8 cellular contexts compared by ENCODE assay signal in genomic region chr11:118907051-118907748, GRCh38. TPM values are rescaled to one million over a fixed set of nuclear protein-coding genes. Genes with fewer than 3 reads are reported as not detected.
DNase-seq lines count a peak whose midpoint lies in the region; ATAC-seq and TF ChIP-seq lines count a peak whose summit lies in the region.

No MANE protein-coding gene starts in this region.

- ATAC-seq in GM19397 (IDR thresholded peaks at IDR 0.05; ENCODE audit: unreplicated experiment) (peak; percentile 63), HG03025 (IDR thresholded peaks at IDR 0.05; ENCODE audit: low FRiP score, unreplicated experiment) (no peak)

- H3K9me3 ChIP-seq in BE2C: no peaks in the 10 kb centered on the region
- no peaks in the 10 kb centered on the region for H3K9me3 ChIP-seq in MG63
- H3K9me3 ChIP-seq in SU-DHL-6 (ENCODE audit: insufficient read depth, low read length): no peaks in the 10 kb centered on the region
- H3K9me3 ChIP-seq in left ventricle myocardium inferior (replicated peaks): no peaks in the 10 kb centered on the region

- H3K27ac ChIP-seq in SU-DHL-6 (ENCODE audit: low read depth, low read length): no peak overlapping the region
- peak overlapping the region; percentile 96 for H3K27ac ChIP-seq in left ventricle myocardium inferior (replicated peaks)
- peak overlapping the region; percentile 3 for H3K27ac ChIP-seq in rectal smooth muscle tissue (ENCODE audit: low read depth, low read length)

- TF ChIP-seq CTCF in BE2C (IDR thresholded peaks at IDR 0.05; ENCODE audit: low read depth, low read length) (peak; percentile 91), SU-DHL-6 (IDR thresholded peaks at IDR 0.05; ENCODE audit: insufficient read depth, low read length, poor library complexity, severe bottlenecking) (peak; percentile 82), left ventricle myocardium inferior (IDR thresholded peaks at IDR 0.05; ENCODE audit: borderline replicate concordance) (peak; percentile 92)

- H3K9me2 ChIP-seq in SU-DHL-6 (replicated peaks; ENCODE audit: insufficient read depth, low read length): no peaks in the 10 kb centered on the region

- H3K9ac ChIP-seq in SU-DHL-6 (ENCODE audit: low read length): no peak overlapping the region
- H3K9ac ChIP-seq in rectal smooth muscle tissue (ENCODE audit: low read length): no peak overlapping the region

- peaks cover 24% of the 10 kb centered on the region for H3K36me3 ChIP-seq in BE2C
- peaks cover 64% of the 10 kb centered on the region for H3K36me3 ChIP-seq in MG63
- H3K36me3 ChIP-seq in SU-DHL-6 (ENCODE audit: low read length): no peaks in the 10 kb centered on the region
- H3K36me3 ChIP-seq in left ventricle myocardium inferior: peaks cover 60% of the 10 kb centered on the region
- H3K36me3 ChIP-seq in rectal smooth muscle tissue (ENCODE audit: control insufficient read depth, insufficient read depth, low read length): peaks cover 19% of the 10 kb centered on the region

- intact Hi-C loops in left ventricle myocardium inferior (cut with micrococcal nuclease): loop anchor here (2.0 to 10.0 kb wide), 2 partner anchors 20 to 48 kb away; partner anchors contain the start of gene UPK2

- DNase-seq in BE2C: peak; percentile 86
- DNase-seq in MG63: peak; percentile 83
- peak; percentile 84 for DNase-seq in activated naive CD8-positive, alpha-beta T cell treated with anti-CD3 and anti-CD28 coated beads, Interleukin-2, amount 50 U/mL, for 16 hours (ENCODE audit: low read depth, low spot score)
- peak; percentile 81 for DNase-seq in left ventricle myocardium inferior

- no peaks in the 10 kb centered on the region for H4K20me1 ChIP-seq in SU-DHL-6 (ENCODE audit: low read depth, low read length)

- no peaks in the 10 kb centered on the region for H3K27me3 ChIP-seq in BE2C
- no peaks in the 10 kb centered on the region for H3K27me3 ChIP-seq in MG63
- no peaks in the 10 kb centered on the region for H3K27me3 ChIP-seq in SU-DHL-6 (ENCODE audit: low read length)
- no peaks in the 10 kb centered on the region for H3K27me3 ChIP-seq in left ventricle myocardium inferior (ENCODE audit: low read depth)
- H3K27me3 ChIP-seq in rectal smooth muscle tissue (ENCODE audit: control insufficient read depth, insufficient read depth, low read length): peaks cover 2% of the 10 kb centered on the region

- no peaks in the 10 kb centered on the region for H3K79me2 ChIP-seq in SU-DHL-6 (ENCODE audit: insufficient read depth, low read length)

- no peak overlapping the region for H2AFZ ChIP-seq in SU-DHL-6 (ENCODE audit: low read depth, low read length, severe bottlenecking)

- no peak overlapping the region for H3K4me2 ChIP-seq in SU-DHL-6 (ENCODE audit: low read depth, low read length, poor library complexity, severe bottlenecking)

- H3F3A ChIP-seq in SU-DHL-6 (ENCODE audit: insufficient read depth): no peaks in the 10 kb centered on the region

- H3K4me3 ChIP-seq in BE2C (ENCODE audit: low read depth, low read length): peak overlapping the region; percentile 41
- no peak overlapping the region for H3K4me3 ChIP-seq in MG63
- no peak overlapping the region for H3K4me3 ChIP-seq in SU-DHL-6 (ENCODE audit: insufficient read depth, low read length, poor library complexity, severe bottlenecking)
- H3K4me3 ChIP-seq in left ventricle myocardium inferior: no peak overlapping the region
- H3K4me3 ChIP-seq in rectal smooth muscle tissue (ENCODE audit: low read length): peak overlapping the region; percentile 8

- H3K4me1 ChIP-seq in BE2C (peaks cover 38% of the 10 kb centered on the region), left ventricle myocardium inferior (peaks cover 62% of the 10 kb centered on the region), rectal smooth muscle tissue (ENCODE audit: control insufficient read depth, insufficient read depth, low read length) (peaks cover 38% of the 10 kb centered on the region)

RNA-seq across cellular contexts. Expression of gene BCL9L, which starts 18.5 kb away (rescaled TPM):
- 104 TPM for polyA plus RNA-seq in BE2C (2012; ENCODE audit: insufficient read depth, insufficient read length, low read depth)
- 1.8 and 2.3 TPM in 2 replicates for total RNA-seq in MG63 (2014; rRNA removed; shearing (Covaris generic); ENCODE audit: low replicate concordance)
- 43.8 TPM for total RNA-seq in left ventricle myocardium inferior

RNA-seq across cellular contexts. Expression of gene CXCR5, which starts 23.5 kb away (rescaled TPM):
- not detected for polyA plus RNA-seq in BE2C (2012; ENCODE audit: insufficient read depth, insufficient read length, low read depth)
- not detected in 2 replicates for total RNA-seq in MG63 (2014; rRNA removed; shearing (Covaris generic); ENCODE audit: low replicate concordance)
- total RNA-seq in left ventricle myocardium inferior: not detected

RNA-seq across cellular contexts. Expression of gene UPK2, which starts 48.9 kb away (rescaled TPM):
- polyA plus RNA-seq in BE2C (2012; ENCODE audit: insufficient read depth, insufficient read length, low read depth): 0.94 TPM
- total RNA-seq in MG63 (2014; rRNA removed; shearing (Covaris generic); ENCODE audit: low replicate concordance): not detected in 2 replicates
- not detected for total RNA-seq in left ventricle myocardium inferior

Comparison
In these comparisons a context has a peak if more than half of its experiments do, and no peak if none do; other contexts are left out.
1. H3K4me3 ChIP-seq: peak in BE2C (single experiment) and rectal smooth muscle tissue (single experiment); none in MG63 (single experiment), SU-DHL-6 (single experiment) and left ventricle myocardium inferior (single experiment).
2. RNA of gene BCL9L, which starts 18.5 kb away (total RNA-seq): 43.8 TPM in left ventricle myocardium inferior (single experiment); 1.8 to 2.3 TPM in MG63; every median in the first group is over 10 times any median in the second.
3. Peak in every context shown above with its lines, with median percentiles within 50 percentile points of each other: DNase-seq and CTCF ChIP-seq.